ENCODE assay signal across 8 cellular contexts in the genomic region with DNA sequence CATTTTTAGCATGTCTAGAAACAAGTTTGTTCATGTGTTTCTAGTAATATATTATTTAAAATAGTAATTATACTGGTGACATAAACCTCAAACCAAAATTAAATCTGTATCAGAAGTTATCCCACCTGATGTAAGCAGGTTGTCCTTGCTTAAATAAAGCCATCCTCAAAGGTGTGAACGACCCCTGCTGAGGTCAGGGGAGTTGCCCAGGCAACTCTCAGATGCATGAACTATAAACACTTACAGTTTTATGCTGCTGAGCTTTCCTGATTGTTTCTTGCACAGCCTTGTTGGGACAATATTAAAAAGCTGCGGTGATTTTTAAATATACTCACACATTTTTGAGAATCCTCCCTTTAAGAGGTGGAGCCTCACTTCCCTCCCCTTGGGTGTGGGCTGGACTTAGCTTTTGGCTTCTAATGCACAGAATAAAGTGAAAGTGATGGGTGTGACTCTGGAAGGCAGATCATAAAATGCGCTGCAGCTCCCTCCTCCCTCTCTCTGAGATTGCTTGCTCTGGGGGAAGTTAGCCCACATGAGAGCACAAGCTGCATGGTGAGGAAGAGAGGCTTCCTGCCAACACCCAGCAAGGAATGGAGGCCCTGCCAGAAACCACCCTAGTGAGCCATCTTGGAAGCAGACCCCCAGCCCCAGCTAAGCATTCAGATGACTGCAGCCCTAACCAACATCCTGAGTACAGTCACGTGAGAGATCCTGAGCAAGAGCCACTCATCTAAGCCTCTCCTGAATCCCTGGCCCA.
DNase-seq lines count a peak whose midpoint lies in the region; ATAC-seq, FAIRE-seq and TF ChIP-seq lines count a peak whose summit lies in the region.

No MANE protein-coding gene starts in this region.

- no peaks in the 10 kb centered on the region for H3K27me3 ChIP-seq in Karpas-422 (ENCODE audit: low read length)
- H3K27me3 ChIP-seq in duodenal mucosa (ENCODE audit: control insufficient read depth in 1 of 2, insufficient read depth in 2 of 2, low read length in 2 of 2) = no peaks in the 10 kb centered on the region
- no peaks in the 10 kb centered on the region for H3K27me3 ChIP-seq in neuronal stem cell (ENCODE audit: control insufficient read depth in 3 of 3, insufficient read depth in 3 of 3, low read depth in 1 of 3, low read length in 3 of 3)

- no peak overlapping the region for H3K4me3 ChIP-seq in Karpas-422 (ENCODE audit: low read length)
- H3K4me3 ChIP-seq in duodenal mucosa (ENCODE audit: low read depth in 1 of 2, low read length in 2 of 2) = peak overlapping the region; percentile 37 to 47
- no peak overlapping the region for H3K4me3 ChIP-seq in neuronal stem cell (ENCODE audit: low read length in 2 of 2)

- H2BK12ac ChIP-seq in neuronal stem cell (ENCODE audit: low read length) = peak overlapping the region; percentile 75

- DNase-seq in DMS114 treated with DMSO at 0.1 percent for 48 hours (lab: John Stamatoyannopoulos, UW; ENCODE audit: unreplicated experiment) (peak; percentile 72), Karpas-422 (peak; percentile 69), UCSD-AML1 (lab: John Stamatoyannopoulos, UW; ENCODE audit: unreplicated experiment) (peak; percentile 29), neuronal stem cell (ENCODE audit: low spot score) (no peak), D721Med (ENCODE audit: insufficient read length, low spot score) (no peak)

- H3K27ac ChIP-seq in Karpas-422 (ENCODE audit: low read length) (no peak overlapping the region), duodenal mucosa (ENCODE audit: low read depth, low read length) (no peak overlapping the region), neuronal stem cell (replicated peaks; ENCODE audit: low read length) (no peak overlapping the region)

- H4K20me1 ChIP-seq in Karpas-422 (ENCODE audit: insufficient read depth, low read depth, low read length) = no peaks in the 10 kb centered on the region

- H3K9ac ChIP-seq in Karpas-422 (ENCODE audit: low read length) = 0 out of 2 replicates have a peak overlapping the region, but pooled peaks have one; percentile 1
- no peak overlapping the region for H3K9ac ChIP-seq in duodenal mucosa (ENCODE audit: low read depth in 1 of 2, low read length in 2 of 2)
- H3K9ac ChIP-seq in neuronal stem cell (ENCODE audit: low read depth, low read length, poor library complexity) = peak overlapping the region; percentile 63

- ATAC-seq in GM21515 (IDR thresholded peaks at IDR 0.05; ENCODE audit: unreplicated experiment) = peak; percentile 76
- no peak for ATAC-seq in GM21737 (IDR thresholded peaks at IDR 0.05; ENCODE audit: unreplicated experiment)

- H3K79me2 ChIP-seq in Karpas-422 (ENCODE audit: low read length) = no peaks in the 10 kb centered on the region

- H3K36me3 ChIP-seq in Karpas-422 (ENCODE audit: insufficient read depth, low read length) (no peaks in the 10 kb centered on the region), duodenal mucosa (ENCODE audit: control insufficient read depth in 1 of 2, insufficient read depth in 2 of 2, low read length in 2 of 2) (no peaks in the 10 kb centered on the region), neuronal stem cell (replicated peaks in 1 of 2; ENCODE audit: control insufficient read depth in 2 of 2, insufficient read depth in 2 of 2, low read length in 2 of 2) (no peaks in the 10 kb centered on the region)

- H2AFZ ChIP-seq in Karpas-422 (ENCODE audit: low read length) (peak overlapping the region; percentile 61; the same call in 1 of the 2 replicates), neuronal stem cell (ENCODE audit: low read length) (peak overlapping the region; percentile 95)

- FAIRE-seq in D721Med (lab: Jason Lieb, UNC) = no peak

- no peaks in the 10 kb centered on the region for H3K79me1 ChIP-seq in neuronal stem cell (ENCODE audit: low read depth, low read length)

- H2AK5ac ChIP-seq in neuronal stem cell (ENCODE audit: low read depth, low read length) = peak overlapping the region; percentile 88

- peak overlapping the region; percentile 9 for H2BK120ac ChIP-seq in neuronal stem cell (ENCODE audit: low read depth, low read length)

- H3K4ac ChIP-seq in neuronal stem cell (ENCODE audit: low read length) = no peak overlapping the region

- no peak overlapping the region for H3K14ac ChIP-seq in neuronal stem cell (ENCODE audit: low read length)

- H3K18ac ChIP-seq in neuronal stem cell (ENCODE audit: low read length) = peak overlapping the region; percentile 85

- H3K9me3 ChIP-seq in Karpas-422 (ENCODE audit: low read length) (no peaks in the 10 kb centered on the region), duodenal mucosa (ENCODE audit: control insufficient read depth in 1 of 2, low read length in 2 of 2) (no peaks in the 10 kb centered on the region), neuronal stem cell (replicated peaks in 1 of 2; ENCODE audit: control insufficient read depth in 2 of 2, insufficient read depth in 1 of 2, low read depth in 1 of 2, low read length in 2 of 2) (no peaks in the 10 kb centered on the region)

- H4K91ac ChIP-seq in neuronal stem cell (ENCODE audit: low read depth, low read length, poor library complexity) = peak overlapping the region; percentile 64

- H3K23ac ChIP-seq in neuronal stem cell (ENCODE audit: low read depth, low read length, poor library complexity) = no peak overlapping the region

- H3K4me2 ChIP-seq in Karpas-422 (ENCODE audit: low read depth, low read length, poor library complexity, severe bottlenecking) (peak overlapping the region; percentile 16), neuronal stem cell (ENCODE audit: insufficient read depth, low read length, poor library complexity, severe bottlenecking) (no peak overlapping the region)

- peak overlapping the region; percentile 96 for H2BK5ac ChIP-seq in neuronal stem cell (ENCODE audit: low read length)

- TF ChIP-seq CTCF in D721Med (IDR thresholded peaks at IDR 0.05; ENCODE audit: insufficient read depth, missing control alignments) = no peak

- WGBS in neuronal stem cell (ENCODE audit: extremely low coverage in 2 of 2, insufficient read length in 2 of 2, insufficient replicate concordance in 1 of 2), 2 donors = no CpG with 5 or more reads among the region's 4 CpGs

- H3K9me2 ChIP-seq in Karpas-422 (replicated peaks; ENCODE audit: insufficient read depth, low read length) = no peaks in the 10 kb centered on the region

- peak overlapping the region; percentile 67 for H2BK15ac ChIP-seq in neuronal stem cell (ENCODE audit: low read length)

- H3K4me1 ChIP-seq in Karpas-422 (ENCODE audit: low read length) (peaks cover 6% of the 10 kb centered on the region), duodenal mucosa (ENCODE audit: control insufficient read depth in 1 of 2, insufficient read depth in 2 of 2, low read length in 2 of 2) (peaks cover 4 to 7% of the 10 kb centered on the region in 2 donors), neuronal stem cell (ENCODE audit: control insufficient read depth in 2 of 2, insufficient read depth in 1 of 2, low read depth in 1 of 2, low read length in 2 of 2) (peaks cover 6 to 11% of the 10 kb centered on the region in 2 donors)

- peak overlapping the region; percentile 82 for H4K8ac ChIP-seq in neuronal stem cell (ENCODE audit: low read depth, low read length)

Comparison
In these comparisons a context has a peak if more than half of its experiments do, and no peak if none do; other contexts are left out.
1. DNase-seq: peak in DMS114 treated with DMSO at 0.1 percent for 48 hours (single experiment), Karpas-422 (single experiment) and UCSD-AML1 (single experiment); none in neuronal stem cell (single experiment) and D721Med (single experiment).
2. H3K4me3 ChIP-seq: peak in duodenal mucosa (2 of 2); none in Karpas-422 (single experiment) and neuronal stem cell (0 of 2).
3. H3K9ac ChIP-seq: peak in Karpas-422 (single experiment) and neuronal stem cell (single experiment); none in duodenal mucosa (0 of 2).